Comparison of ENCODE assay signal across 17 cellular contexts in genomic region chr16:14155572-14156213, GRCh38.
DNase-seq lines count a peak whose midpoint lies in the region; TF ChIP-seq lines count a peak whose summit lies in the region.
"Had no signal": no experiment of that assay in that cellular context is flagged by ENCODE, and none has a peak within 500 bp of the region (broad histone marks: within the 10 kb centered on the region; RNA-seq: fewer than 3 reads in every experiment).

No MANE protein-coding gene starts in this region.

- no peak overlapping the region for H2AFZ ChIP-seq in hepatocyte

- no peaks in the 10 kb centered on the region for H3K9me2 ChIP-seq in hepatocyte (replicated peaks; ENCODE audit: insufficient read depth)

- H3K4me1 ChIP-seq in hepatocyte (ENCODE audit: insufficient read depth) (no peaks in the 10 kb centered on the region), thymus (ENCODE audit: control insufficient read depth, insufficient read depth, low read length) (no peaks in the 10 kb centered on the region)

- peak overlapping the region; percentile 37 for H3K4me2 ChIP-seq in hepatocyte

- no peaks in the 10 kb centered on the region for H4K20me1 ChIP-seq in hepatocyte (ENCODE audit: insufficient read depth, poor library complexity, severe bottlenecking)

- H3K4me3 ChIP-seq in epithelial cell of esophagus (ENCODE audit: low read length) (no peak overlapping the region), hepatocyte (no peak overlapping the region), thymus (ENCODE audit: low read length) (no peak overlapping the region)
- H3K4me3 ChIP-seq: K562 had no signal

- no peaks in the 10 kb centered on the region for H3K27me3 ChIP-seq in hepatocyte
- no peaks in the 10 kb centered on the region for H3K27me3 ChIP-seq in thymus (ENCODE audit: control insufficient read depth, insufficient read depth)

- TF ChIP-seq CTCF in epithelial cell of esophagus (IDR thresholded peaks at IDR 0.05; ENCODE audit: insufficient read depth, low read depth, low read length, missing control alignments): no peak
- TF ChIP-seq CTCF in hepatocyte (IDR thresholded peaks at IDR 0.05; ENCODE audit: poor library complexity): no peak

- 49% methylated on average over 4 of the region's 4 CpGs for WGBS in hepatocyte (ENCODE audit: low lambda C conversion rate, missing lambda C conversion rate)
- WGBS in thymus: 91% methylated on average over 4 of the region's 4 CpGs

- H3K36me3 ChIP-seq in hepatocyte (replicated peaks; ENCODE audit: insufficient read depth, low read depth) (no peaks in the 10 kb centered on the region), thymus (ENCODE audit: control insufficient read depth, insufficient read depth) (no peaks in the 10 kb centered on the region)

- no peaks in the 10 kb centered on the region for H3K9me3 ChIP-seq in hepatocyte (ENCODE audit: low read depth)
- no peaks in the 10 kb centered on the region for H3K9me3 ChIP-seq in thymus (ENCODE audit: control insufficient read depth)

- H3K79me2 ChIP-seq in hepatocyte: no peaks in the 10 kb centered on the region

- DNase-seq in NCI-H69 (lab: John Stamatoyannopoulos, UW): peak; percentile 67
- peak; percentile 57 for DNase-seq in epithelial cell of esophagus (ENCODE audit: low read depth)
- no peak for DNase-seq in hepatocyte (ENCODE audit: low spot score)
- no peak for DNase-seq in DMS114 treated with DMSO at 0.1 percent for 48 hours (lab: John Stamatoyannopoulos, UW; ENCODE audit: unreplicated experiment)
- no peak for DNase-seq in activated naive CD4-positive, alpha-beta T cell treated with anti-CD3 and anti-CD28 coated beads, Interleukin-2, amount 50 U/mL, for 16 hours
- no peak for DNase-seq in superior temporal gyrus (ENCODE audit: extremely low spot score)
- DNase-seq: activated CD4-positive, alpha-beta T cell treated with anti-CD3 and anti-CD28 coated beads for 4 hours; activated CD8-positive, alpha-beta memory T cell treated with anti-CD3 and anti-CD28 coated beads, Interleukin-2, amount 10 ng/mL, durations not matched to agents 7 days and 5 days; activated effector memory CD4-positive, alpha-beta T cell treated with anti-CD3 and anti-CD28 coated beads, Interleukin-2, amount 50 U/mL, for 16 hours; CD4-positive, alpha-beta memory T cell; effector CD4-positive, alpha-beta T cell; kidney glomerular epithelial cell; NCI-H2029 treated with DMSO at 0.1 percent for 48 hours; NCI-H524; SHP77 treated with DMSO at 0.1 percent for 48 hours had no signal

- H3K27ac ChIP-seq in hepatocyte (peak overlapping the region; percentile 21), thymus (ENCODE audit: low read depth) (peak overlapping the region; percentile 21)

Comparison
In these comparisons a context has a peak if more than half of its experiments do, and no peak if none do; other contexts are left out.
1. DNase-seq: peak in NCI-H69 (single experiment) and epithelial cell of esophagus (single experiment); none in hepatocyte (single experiment), DMS114 treated with DMSO at 0.1 percent for 48 hours (single experiment), activated naive CD4-positive, alpha-beta T cell treated with anti-CD3 and anti-CD28 coated beads, Interleukin-2, amount 50 U/mL, for 16 hours (single experiment) and superior temporal gyrus (single experiment).